ENCODE assay signal across 1 cellular context in the genomic region with DNA sequence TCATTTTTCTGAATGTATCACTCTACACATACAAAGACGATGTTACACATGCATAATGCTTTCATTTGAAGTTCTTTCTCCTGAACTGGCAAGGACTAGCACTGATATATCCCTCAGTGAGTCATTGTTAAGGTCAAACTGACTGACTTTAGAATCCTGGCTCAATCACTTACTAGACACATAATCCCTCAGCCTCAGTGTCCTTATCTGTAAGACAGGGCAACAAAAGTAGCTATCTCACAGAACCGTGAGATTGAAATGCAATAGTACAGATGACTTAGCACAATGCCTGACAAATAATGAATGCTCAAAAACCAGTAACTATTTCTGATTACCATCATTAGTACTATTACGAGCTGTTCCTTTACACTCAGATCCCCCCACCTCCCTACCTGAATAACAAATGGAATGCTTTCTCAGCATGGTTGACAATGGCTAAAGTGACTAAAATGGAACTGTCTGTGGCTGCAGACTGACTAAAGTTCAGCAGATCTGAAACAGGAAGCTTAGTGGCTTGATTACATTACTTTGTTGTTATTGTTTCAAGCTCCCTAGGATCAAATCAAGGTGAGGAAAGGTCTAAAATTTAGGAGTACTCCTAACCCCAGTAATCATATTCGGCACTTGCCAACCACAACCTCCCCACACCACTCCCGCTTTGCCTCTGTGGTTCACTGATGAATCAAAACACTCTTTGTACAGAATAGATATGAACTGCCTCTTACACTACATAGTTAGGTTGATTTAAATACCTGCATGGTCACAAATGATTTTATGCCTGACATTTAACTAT.
TF ChIP-seq lines count a peak whose summit lies in the region.

No MANE protein-coding gene starts in this region.

TF ChIP-seq in K562, 482 proteins besides CTCF, POLR2A, EP300 and RAD21 (continued from another document and continues in another):
- TF ChIP-seq ESRRA (IDR thresholded peaks at IDR 0.05; ENCODE audit: borderline replicate concordance, low read depth) (peak; percentile 57; the same call in 1 of the 2 replicates), YY1 (IDR thresholded peaks at IDR 0.05; ENCODE audit: borderline replicate concordance in 1 of 3, control insufficient read depth in 1 of 3, extremely low read depth in 1 of 3, insufficient read depth in 3 of 3, insufficient read length in 1 of 3, insufficient replicate concordance in 2 of 3, low read depth in 1 of 3, low read length in 2 of 3) (no peak), MEF2A (IDR thresholded peaks at IDR 0.05; ENCODE audit: control insufficient read depth, low read depth, low read length) (no peak), MCM3 (IDR thresholded peaks at IDR 0.05) (no peak), TSC22D4 (tag; IDR thresholded peaks at IDR 0.05) (no peak), HMGN3 (IDR thresholded peaks at IDR 0.05; ENCODE audit: borderline replicate concordance, extremely low read depth, insufficient read length, low read depth, low read length) (peak; percentile 20), SLC30A9 (CRISPR knock-in tag; IDR thresholded peaks at IDR 0.05) (no peak), NR2C2 (CRISPR knock-in tag; IDR thresholded peaks at IDR 0.05) (no peak), NR2C2 (tag; IDR thresholded peaks at IDR 0.05) (peak; percentile 40; the same call in 1 of the 2 replicates), ZNF224 (CRISPR knock-in tag; IDR thresholded peaks at IDR 0.05) (no peak), RFX7 (CRISPR knock-in tag; IDR thresholded peaks at IDR 0.05) (no peak), NCOA4 (IDR thresholded peaks at IDR 0.05; ENCODE audit: partially characterized antibody) (no peak), TCF7L2 (IDR thresholded peaks at IDR 0.05; ENCODE audit: low read depth, low read length) (no peak), SIRT6 (IDR thresholded peaks at IDR 0.05; ENCODE audit: low read depth, low read length) (no peak), ASH1L (IDR thresholded peaks at IDR 0.05; ENCODE audit: borderline replicate concordance, low read depth, partially characterized antibody) (no peak), RBM22 (IDR thresholded peaks at IDR 0.05; ENCODE audit: low read depth, low read length, poor library complexity, severe bottlenecking) (no peak), TBL1XR1 (IDR thresholded peaks at IDR 0.05; ENCODE audit: low read length in 2 of 2) (0 out of 4 replicates have a peak, but pooled peaks of 1 of the 2 experiments have one; percentile 21), SETDB1 (IDR thresholded peaks at IDR 0.05; ENCODE audit: low read length) (no peak), BCL6 (CRISPR knock-in tag; IDR thresholded peaks at IDR 0.05) (no peak), RCOR1 (IDR thresholded peaks at IDR 0.05; ENCODE audit: borderline replicate concordance in 1 of 2, low read depth in 2 of 2, low read length in 2 of 2) (peak; percentile 94 to 99), BRD9 (IDR thresholded peaks at IDR 0.05; ENCODE audit: low read depth, partially characterized antibody) (no peak), CREBBP (IDR thresholded peaks at IDR 0.05; ENCODE audit: low read depth, low read length) (no peak), ZNF282 (CRISPR knock-in tag; IDR thresholded peaks at IDR 0.05) (no peak), FOXM1 (IDR thresholded peaks at IDR 0.05; ENCODE audit: low read depth) (0 out of 2 replicates have a peak, but pooled peaks have one; percentile 46), FOXM1 (CRISPR knock-in tag; IDR thresholded peaks at IDR 0.05; ENCODE audit: low read depth) (no peak), CHD2 (IDR thresholded peaks at IDR 0.05; ENCODE audit: low read depth, low read length) (no peak), EGR1 (conservative IDR thresholded peaks at IDR 0.05) (no peak), ZNF140 (CRISPR knock-in tag; IDR thresholded peaks at IDR 0.05) (no peak), PYGO2 (tag; IDR thresholded peaks at IDR 0.05) (no peak), BDP1 (IDR thresholded peaks at IDR 0.05; ENCODE audit: insufficient read depth, insufficient read length) (no peak), SRSF7 (optimal IDR thresholded peaks at IDR 0.05; ENCODE audit: low read depth, low read length) (no peak), TEAD1 (CRISPR knock-in tag; IDR thresholded peaks at IDR 0.05) (peak in 1 of 2 experiments; percentile 25; a peak in 1 of 4 replicates), XRCC5 (IDR thresholded peaks at IDR 0.05; ENCODE audit: low read depth, low read length) (no peak), MCM2 (IDR thresholded peaks at IDR 0.05; ENCODE audit: low read depth) (no peak), PHF21A (IDR thresholded peaks at IDR 0.05; ENCODE audit: borderline replicate concordance, low read depth) (no peak), ZNF436 (CRISPR knock-in tag; IDR thresholded peaks at IDR 0.05) (no peak), LCOR (CRISPR knock-in tag; IDR thresholded peaks at IDR 0.05) (peak; percentile 44; the same call in 1 of the 2 replicates), JUNB (CRISPR knock-in tag; conservative IDR thresholded peaks at IDR 0.05) (no peak), CTBP1 (IDR thresholded peaks at IDR 0.05; ENCODE audit: borderline replicate concordance) (peak; percentile 28; the same call in 1 of the 2 replicates), ZNF561 (CRISPR knock-in tag; conservative IDR thresholded peaks at IDR 0.05) (no peak), PML (IDR thresholded peaks at IDR 0.05; ENCODE audit: low read length) (peak; percentile 77), ZNF551 (CRISPR knock-in tag; IDR thresholded peaks at IDR 0.05) (no peak)
- TF ChIP-seq, protein P1, sequence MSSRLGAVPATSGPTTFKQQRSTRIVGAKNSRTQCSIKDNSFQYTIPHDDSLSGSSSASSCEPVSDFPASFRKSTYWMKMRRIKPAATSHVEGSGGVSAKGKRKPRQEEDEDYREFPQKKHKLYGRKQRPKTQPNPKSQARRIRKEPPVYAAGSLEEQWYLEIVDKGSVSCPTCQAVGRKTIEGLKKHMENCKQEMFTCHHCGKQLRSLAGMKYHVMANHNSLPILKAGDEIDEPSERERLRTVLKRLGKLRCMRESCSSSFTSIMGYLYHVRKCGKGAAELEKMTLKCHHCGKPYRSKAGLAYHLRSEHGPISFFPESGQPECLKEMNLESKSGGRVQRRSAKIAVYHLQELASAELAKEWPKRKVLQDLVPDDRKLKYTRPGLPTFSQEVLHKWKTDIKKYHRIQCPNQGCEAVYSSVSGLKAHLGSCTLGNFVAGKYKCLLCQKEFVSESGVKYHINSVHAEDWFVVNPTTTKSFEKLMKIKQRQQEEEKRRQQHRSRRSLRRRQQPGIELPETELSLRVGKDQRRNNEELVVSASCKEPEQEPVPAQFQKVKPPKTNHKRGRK (tag; IDR thresholded peaks at IDR 0.05), result no peak
- TF ChIP-seq, protein P2, sequence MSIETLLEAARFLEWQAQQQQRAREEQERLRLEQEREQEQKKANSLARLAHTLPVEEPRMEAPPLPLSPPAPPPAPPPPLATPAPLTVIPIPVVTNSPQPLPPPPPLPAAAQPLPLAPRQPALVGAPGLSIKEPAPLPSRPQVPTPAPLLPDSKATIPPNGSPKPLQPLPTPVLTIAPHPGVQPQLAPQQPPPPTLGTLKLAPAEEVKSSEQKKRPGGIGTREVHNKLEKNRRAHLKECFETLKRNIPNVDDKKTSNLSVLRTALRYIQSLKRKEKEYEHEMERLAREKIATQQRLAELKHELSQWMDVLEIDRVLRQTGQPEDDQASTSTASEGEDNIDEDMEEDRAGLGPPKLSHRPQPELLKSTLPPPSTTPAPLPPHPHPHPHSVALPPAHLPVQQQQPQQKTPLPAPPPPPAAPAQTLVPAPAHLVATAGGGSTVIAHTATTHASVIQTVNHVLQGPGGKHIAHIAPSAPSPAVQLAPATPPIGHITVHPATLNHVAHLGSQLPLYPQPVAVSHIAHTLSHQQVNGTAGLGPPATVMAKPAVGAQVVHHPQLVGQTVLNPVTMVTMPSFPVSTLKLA (conservative IDR thresholded peaks at IDR 0.05), result 0 out of 4 replicates have a peak, but pooled peaks of 1 of the 2 experiments have one; percentile 35
- TF ChIP-seq, protein P3, sequence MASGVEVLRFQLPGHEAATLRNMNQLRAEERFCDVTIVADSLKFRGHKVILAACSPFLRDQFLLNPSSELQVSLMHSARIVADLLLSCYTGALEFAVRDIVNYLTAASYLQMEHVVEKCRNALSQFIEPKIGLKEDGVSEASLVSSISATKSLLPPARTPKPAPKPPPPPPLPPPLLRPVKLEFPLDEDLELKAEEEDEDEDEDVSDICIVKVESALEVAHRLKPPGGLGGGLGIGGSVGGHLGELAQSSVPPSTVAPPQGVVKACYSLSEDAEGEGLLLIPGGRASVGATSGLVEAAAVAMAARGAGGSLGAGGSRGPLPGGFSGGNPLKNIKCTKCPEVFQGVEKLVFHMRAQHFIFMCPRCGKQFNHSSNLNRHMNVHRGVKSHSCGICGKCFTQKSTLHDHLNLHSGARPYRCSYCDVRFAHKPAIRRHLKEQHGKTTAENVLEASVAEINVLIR (CRISPR knock-in tag; IDR thresholded peaks at IDR 0.05), result no peak
- TF ChIP-seq, protein P4, sequence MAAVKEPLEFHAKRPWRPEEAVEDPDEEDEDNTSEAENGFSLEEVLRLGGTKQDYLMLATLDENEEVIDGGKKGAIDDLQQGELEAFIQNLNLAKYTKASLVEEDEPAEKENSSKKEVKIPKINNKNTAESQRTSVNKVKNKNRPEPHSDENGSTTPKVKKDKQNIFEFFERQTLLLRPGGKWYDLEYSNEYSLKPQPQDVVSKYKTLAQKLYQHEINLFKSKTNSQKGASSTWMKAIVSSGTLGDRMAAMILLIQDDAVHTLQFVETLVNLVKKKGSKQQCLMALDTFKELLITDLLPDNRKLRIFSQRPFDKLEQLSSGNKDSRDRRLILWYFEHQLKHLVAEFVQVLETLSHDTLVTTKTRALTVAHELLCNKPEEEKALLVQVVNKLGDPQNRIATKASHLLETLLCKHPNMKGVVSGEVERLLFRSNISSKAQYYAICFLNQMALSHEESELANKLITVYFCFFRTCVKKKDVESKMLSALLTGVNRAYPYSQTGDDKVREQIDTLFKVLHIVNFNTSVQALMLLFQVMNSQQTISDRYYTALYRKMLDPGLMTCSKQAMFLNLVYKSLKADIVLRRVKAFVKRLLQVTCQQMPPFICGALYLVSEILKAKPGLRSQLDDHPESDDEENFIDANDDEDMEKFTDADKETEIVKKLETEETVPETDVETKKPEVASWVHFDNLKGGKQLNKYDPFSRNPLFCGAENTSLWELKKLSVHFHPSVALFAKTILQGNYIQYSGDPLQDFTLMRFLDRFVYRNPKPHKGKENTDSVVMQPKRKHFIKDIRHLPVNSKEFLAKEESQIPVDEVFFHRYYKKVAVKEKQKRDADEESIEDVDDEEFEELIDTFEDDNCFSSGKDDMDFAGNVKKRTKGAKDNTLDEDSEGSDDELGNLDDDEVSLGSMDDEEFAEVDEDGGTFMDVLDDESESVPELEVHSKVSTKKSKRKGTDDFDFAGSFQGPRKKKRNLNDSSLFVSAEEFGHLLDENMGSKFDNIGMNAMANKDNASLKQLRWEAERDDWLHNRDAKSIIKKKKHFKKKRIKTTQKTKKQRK (IDR thresholded peaks at IDR 0.05; ENCODE audit: borderline replicate concordance, low read depth, low read length), result no peak
- TF ChIP-seq, protein P5, sequence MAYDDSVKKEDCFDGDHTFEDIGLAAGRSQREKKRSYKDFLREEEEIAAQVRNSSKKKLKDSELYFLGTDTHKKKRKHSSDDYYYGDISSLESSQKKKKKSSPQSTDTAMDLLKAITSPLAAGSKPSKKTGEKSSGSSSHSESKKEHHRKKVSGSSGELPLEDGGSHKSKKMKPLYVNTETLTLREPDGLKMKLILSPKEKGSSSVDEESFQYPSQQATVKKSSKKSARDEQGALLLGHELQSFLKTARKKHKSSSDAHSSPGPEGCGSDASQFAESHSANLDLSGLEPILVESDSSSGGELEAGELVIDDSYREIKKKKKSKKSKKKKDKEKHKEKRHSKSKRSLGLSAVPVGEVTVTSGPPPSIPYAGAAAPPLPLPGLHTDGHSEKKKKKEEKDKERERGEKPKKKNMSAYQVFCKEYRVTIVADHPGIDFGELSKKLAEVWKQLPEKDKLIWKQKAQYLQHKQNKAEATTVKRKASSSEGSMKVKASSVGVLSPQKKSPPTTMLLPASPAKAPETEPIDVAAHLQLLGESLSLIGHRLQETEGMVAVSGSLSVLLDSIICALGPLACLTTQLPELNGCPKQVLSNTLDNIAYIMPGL (CRISPR knock-in tag; IDR thresholded peaks at IDR 0.05), result no peak
- TF ChIP-seq, protein P6, sequence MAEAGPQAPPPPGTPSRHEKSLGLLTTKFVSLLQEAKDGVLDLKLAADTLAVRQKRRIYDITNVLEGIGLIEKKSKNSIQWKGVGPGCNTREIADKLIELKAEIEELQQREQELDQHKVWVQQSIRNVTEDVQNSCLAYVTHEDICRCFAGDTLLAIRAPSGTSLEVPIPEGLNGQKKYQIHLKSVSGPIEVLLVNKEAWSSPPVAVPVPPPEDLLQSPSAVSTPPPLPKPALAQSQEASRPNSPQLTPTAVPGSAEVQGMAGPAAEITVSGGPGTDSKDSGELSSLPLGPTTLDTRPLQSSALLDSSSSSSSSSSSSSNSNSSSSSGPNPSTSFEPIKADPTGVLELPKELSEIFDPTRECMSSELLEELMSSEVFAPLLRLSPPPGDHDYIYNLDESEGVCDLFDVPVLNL (CRISPR knock-in tag; IDR thresholded peaks at IDR 0.05; ENCODE audit: low read depth), result no peak
- TF ChIP-seq, protein P7, sequence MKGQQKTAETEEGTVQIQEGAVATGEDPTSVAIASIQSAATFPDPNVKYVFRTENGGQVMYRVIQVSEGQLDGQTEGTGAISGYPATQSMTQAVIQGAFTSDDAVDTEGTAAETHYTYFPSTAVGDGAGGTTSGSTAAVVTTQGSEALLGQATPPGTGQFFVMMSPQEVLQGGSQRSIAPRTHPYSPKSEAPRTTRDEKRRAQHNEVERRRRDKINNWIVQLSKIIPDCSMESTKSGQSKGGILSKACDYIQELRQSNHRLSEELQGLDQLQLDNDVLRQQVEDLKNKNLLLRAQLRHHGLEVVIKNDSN (CRISPR knock-in tag; IDR thresholded peaks at IDR 0.05), result no peak
- TF ChIP-seq, protein P8, sequence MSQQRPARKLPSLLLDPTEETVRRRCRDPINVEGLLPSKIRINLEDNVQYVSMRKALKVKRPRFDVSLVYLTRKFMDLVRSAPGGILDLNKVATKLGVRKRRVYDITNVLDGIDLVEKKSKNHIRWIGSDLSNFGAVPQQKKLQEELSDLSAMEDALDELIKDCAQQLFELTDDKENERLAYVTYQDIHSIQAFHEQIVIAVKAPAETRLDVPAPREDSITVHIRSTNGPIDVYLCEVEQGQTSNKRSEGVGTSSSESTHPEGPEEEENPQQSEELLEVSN (IDR thresholded peaks at IDR 0.05; ENCODE audit: borderline replicate concordance in 1 of 2, extremely low read depth in 1 of 2, insufficient read depth in 1 of 2, insufficient read length in 1 of 2, low read depth in 1 of 2, low read length in 1 of 2, poor library complexity in 1 of 2, severe bottlenecking in 1 of 2), result no peak
- TF ChIP-seq, protein P9, sequence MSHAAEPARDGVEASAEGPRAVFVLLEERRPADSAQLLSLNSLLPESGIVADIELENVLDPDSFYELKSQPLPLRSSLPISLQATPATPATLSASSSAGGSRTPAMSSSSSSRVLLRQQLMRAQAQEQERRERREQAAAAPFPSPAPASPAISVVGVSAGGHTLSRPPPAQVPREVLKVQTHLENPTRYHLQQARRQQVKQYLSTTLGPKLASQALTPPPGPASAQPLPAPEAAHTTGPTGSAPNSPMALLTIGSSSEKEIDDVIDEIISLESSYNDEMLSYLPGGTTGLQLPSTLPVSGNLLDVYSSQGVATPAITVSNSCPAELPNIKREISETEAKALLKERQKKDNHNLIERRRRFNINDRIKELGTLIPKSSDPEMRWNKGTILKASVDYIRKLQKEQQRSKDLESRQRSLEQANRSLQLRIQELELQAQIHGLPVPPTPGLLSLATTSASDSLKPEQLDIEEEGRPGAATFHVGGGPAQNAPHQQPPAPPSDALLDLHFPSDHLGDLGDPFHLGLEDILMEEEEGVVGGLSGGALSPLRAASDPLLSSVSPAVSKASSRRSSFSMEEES (CRISPR knock-in tag; IDR thresholded peaks at IDR 0.05), result no peak
